Comparison of ENCODE assay signal across 29 cellular contexts in genomic region chr12:130494736-130495135, GRCh38.
DNase-seq lines count a peak whose midpoint lies in the region; ATAC-seq and TF ChIP-seq lines count a peak whose summit lies in the region.
"Had no signal": no experiment of that assay in that cellular context is flagged by ENCODE, and none has a peak within 500 bp of the region (broad histone marks: within the 10 kb centered on the region; RNA-seq: fewer than 3 reads in every experiment).

No MANE protein-coding gene starts in this region.

- intact Hi-C loops in upper lobe of right lung (cut with DNase I) = no loop called here

- no peak for TF ChIP-seq CTCF in upper lobe of right lung (IDR thresholded peaks at IDR 0.05)

- peaks cover 97% of the 10 kb centered on the region for H3K27me3 ChIP-seq in SJSA1 (replicated peaks)
- no peaks in the 10 kb centered on the region for H3K27me3 ChIP-seq in upper lobe of right lung
- H3K27me3 ChIP-seq: BE2C; BLaER1; BLaER1 treated with 17β-estradiol and CSF1 and Interleukin-3, amounts not matched to agents 10 nM and 100 nM had no signal

- H3K9me3 ChIP-seq in SJSA1 (replicated peaks) (peaks cover 35% of the 10 kb centered on the region), upper lobe of right lung (no peaks in the 10 kb centered on the region)
- H3K9me3 ChIP-seq: A549, BLaER1, Caco-2 had no signal

- ATAC-seq in upper lobe of right lung (no peak), HG02759 (IDR thresholded peaks at IDR 0.05; ENCODE audit: unreplicated experiment) (no peak)
- ATAC-seq: A549; CD8-positive, alpha-beta T cell had no signal

- H3K27ac ChIP-seq in SJSA1 (no peak overlapping the region), upper lobe of right lung (no peak overlapping the region)
- H3K27ac ChIP-seq: 22Rv1; A549; BLaER1; BLaER1 treated with 17β-estradiol and CSF1 and Interleukin-3, amounts not matched to agents 10 nM and 100 nM; C4-2B had no signal

- peak; percentile 65 to 93 for DNase-seq in SJSA1 (ENCODE audit: low read depth in 1 of 2, low spot score in 2 of 2)
- DNase-seq in upper lobe of right lung = peak; percentile 47
- no peak for DNase-seq in NOMO-1 (lab: John Stamatoyannopoulos, UW; ENCODE audit: unreplicated experiment in 2 of 2)
- DNase-seq: 8988T; ACHN; AML-193; BE2C; C1 segment of cervical spinal cord; Caco-2; Calu3; CD4-positive, alpha-beta memory T cell; CD4-positive, alpha-beta T cell; CD4-positive, CD25-positive, alpha-beta regulatory T cell; CD8-positive, alpha-beta memory T cell; CD8-positive, alpha-beta T cell; COR-L47; DMS 273 treated with DMSO at 0.1 percent for 48 hours; DMS153; DMS53; DMS79; DMS79 treated with DMSO at 0.1 percent for 48 hours; DND-41; EL had no signal

- H3K4me3 ChIP-seq in SJSA1 = no peak overlapping the region
- no peak overlapping the region for H3K4me3 ChIP-seq in upper lobe of right lung
- H3K4me3 ChIP-seq: A549; BLaER1; BLaER1 treated with 17β-estradiol and CSF1 and Interleukin-3, amounts not matched to agents 10 nM and 100 nM had no signal

- H3K4me1 ChIP-seq in SJSA1 (replicated peaks) (no peaks in the 10 kb centered on the region), upper lobe of right lung (no peaks in the 10 kb centered on the region)
- H3K4me1 ChIP-seq: A549, BLaER1, Caco-2 had no signal

- H3K36me3 ChIP-seq in SJSA1 (no peaks in the 10 kb centered on the region), upper lobe of right lung (no peaks in the 10 kb centered on the region)
- H3K36me3 ChIP-seq: BLaER1; BLaER1 treated with 17β-estradiol and CSF1 and Interleukin-3, amounts not matched to agents 10 nM and 100 nM had no signal

Comparison
In these comparisons a context has a peak if more than half of its experiments do, and no peak if none do; other contexts are left out.
1. DNase-seq: peak in SJSA1 (2 of 2) and upper lobe of right lung (single experiment); none in NOMO-1 (0 of 2).